Comparison of ENCODE assay signal across 8 cellular contexts in genomic region chr7:100570954-100571828, GRCh38. TPM values are rescaled to one million over a fixed set of nuclear protein-coding genes. Genes with fewer than 3 reads are reported as not detected.
DNase-seq lines count a peak whose midpoint lies in the region; ATAC-seq and TF ChIP-seq lines count a peak whose summit lies in the region.

No MANE protein-coding gene starts in this region.

- H4K20me1 ChIP-seq in DND-41 (ENCODE audit: insufficient read depth, low read length): peaks cover 31% of the 10 kb centered on the region

- H3K9me3 Mint-ChIP-seq in naive thymus-derived CD8-positive, alpha-beta T cell: no peaks in the 10 kb centered on the region

- peaks cover 19 to 58% (median 52%) of the 10 kb centered on the region in 4 donors for H3K4me1 Mint-ChIP-seq in naive thymus-derived CD8-positive, alpha-beta T cell

- POLR2A ChIA-PET in HEK293 (lab: Yijun Ruan, JAX): interaction anchor here (0.6 to 1.9 kb wide), 6 partner anchors 10 to 955 kb away, joined by 3 to 30 read pairs (median 4); partner anchors contain the start of genes FBXO24, LRCH4, MOSPD3 and POP7
- POLR2A ChIA-PET in naive thymus-derived CD8-positive, alpha-beta T cell (lab: Charles Lee): interaction anchor here (0.6 to 11.9 kb wide), 9 partner anchors 14 to 274 kb away, joined by 3 to 333 read pairs (median 4); partner anchors contain the start of genes FBXO24, LRCH4 and MOSPD3

- no peak overlapping the region for H2AFZ ChIP-seq in DND-41 (ENCODE audit: low read depth, low read length)

- intact Hi-C loops in vagina (cut with DNase I): no loop called here

- CTCF ChIA-PET in HEK293 (lab: Yijun Ruan, JAX): interaction anchor here (0.5 to 1.4 kb wide), 5 partner anchors 11 to 121 kb away, joined by 4 to 8 read pairs (median 5); no protein-coding TSS in a partner anchor

- H3K36me3 ChIP-seq in DND-41 (ENCODE audit: insufficient read depth, low read length) (peaks cover 32% of the 10 kb centered on the region), HEK293 (ENCODE audit: control insufficient read depth in 2 of 2, insufficient read depth in 1 of 2, low read length in 2 of 2) (peaks cover 0 to 11% of the 10 kb centered on the region in 2 experiments; a peak in 1 of 3 replicates), vagina (peaks cover 0 to 16% of the 10 kb centered on the region in 2 donors)

- DNase-seq in DND-41 (no peak), caudate nucleus (lab: John Stamatoyannopoulos, UW) (peak in 3 of 61 donors; percentile 13 to 34 (median 17)), NCI-H2029 (lab: John Stamatoyannopoulos, UW) (no peak), vagina (ENCODE audit: extremely low spot score in 2 of 2) (no peak)
- DNase-seq in naive thymus-derived CD8-positive, alpha-beta T cell: peak in 1 of 10 donors; percentile 31

- ATAC-seq in DND-41 (ENCODE audit: insufficient read depth, low read depth) (no peak), HG02970 (IDR thresholded peaks at IDR 0.05; ENCODE audit: low FRiP score, unreplicated experiment) (no peak), HG02981 (IDR thresholded peaks at IDR 0.05; ENCODE audit: unreplicated experiment) (no peak)
- no peak for ATAC-seq in naive thymus-derived CD8-positive, alpha-beta T cell

- H3K9me3 ChIP-seq in DND-41 (ENCODE audit: insufficient read depth, low read length, severe bottlenecking) (no peaks in the 10 kb centered on the region), HEK293 (ENCODE audit: control insufficient read depth, insufficient read depth, low read depth, low read length) (no peaks in the 10 kb centered on the region), vagina (no peaks in the 10 kb centered on the region)

- H3K4me3 Mint-ChIP-seq in naive thymus-derived CD8-positive, alpha-beta T cell: peak overlapping the region in 8 of 10 donors; percentile 27 to 79 (median 51)

- H3K4me3 ChIP-seq in DND-41 (ENCODE audit: low read depth in 1 of 2, low read length in 2 of 2): no peak overlapping the region
- no peak overlapping the region for H3K4me3 ChIP-seq in HEK293 (ENCODE audit: low read depth, low read length)
- H3K4me3 ChIP-seq in vagina: no peak overlapping the region

- H3K27ac ChIP-seq in DND-41 (ENCODE audit: low read length): no peak overlapping the region
- no peak overlapping the region for H3K27ac ChIP-seq in HEK293 (ENCODE audit: extremely low read depth, low read depth, low read length)
- peak overlapping the region; percentile 36 for H3K27ac ChIP-seq in caudate nucleus (ENCODE audit: low read depth, low read length)
- H3K27ac ChIP-seq in vagina: no peak overlapping the region

- H3K4me1 ChIP-seq in DND-41 (ENCODE audit: insufficient read depth, low read length) (peaks cover 24% of the 10 kb centered on the region), HEK293 (ENCODE audit: control insufficient read depth, insufficient read depth, low read length) (peaks cover 2% of the 10 kb centered on the region; the same call in 1 of the 2 replicates), vagina (peaks cover 26% of the 10 kb centered on the region)

- H3K9ac ChIP-seq in DND-41 (ENCODE audit: low read depth, low read length): no peak overlapping the region

- H3K27ac Mint-ChIP-seq in naive thymus-derived CD8-positive, alpha-beta T cell: peak overlapping the region; percentile 37 to 89 (median 76)

- TF ChIP-seq POLR2A in vagina (IDR thresholded peaks at IDR 0.05): no peak

- peak overlapping the region; percentile 76; the same call in 1 of the 2 replicates for H3K4me2 ChIP-seq in DND-41 (ENCODE audit: insufficient read depth, low read length)

- H3K27me3 ChIP-seq in DND-41 (ENCODE audit: insufficient read depth, low read length, poor library complexity) (peaks cover 9% of the 10 kb centered on the region), vagina (no peaks in the 10 kb centered on the region)

- H3K36me3 Mint-ChIP-seq in naive thymus-derived CD8-positive, alpha-beta T cell: peaks cover 0 to 30% (median 0%) of the 10 kb centered on the region in 3 donors

- TF ChIP-seq CTCF in DND-41 (IDR thresholded peaks at IDR 0.05; ENCODE audit: borderline replicate concordance, extremely low read depth, low read length, poor library complexity, severe bottlenecking): no peak
- no peak for TF ChIP-seq CTCF in HEK293 (tag by site-specific recombination; IDR thresholded peaks at IDR 0.05)
- no peak for TF ChIP-seq CTCF in vagina (IDR thresholded peaks at IDR 0.05)

- no peaks in the 10 kb centered on the region for H3K27me3 Mint-ChIP-seq in naive thymus-derived CD8-positive, alpha-beta T cell

- no peaks in the 10 kb centered on the region for H3K79me2 ChIP-seq in DND-41 (ENCODE audit: insufficient read depth, low read length)

TF ChIP-seq in HEK293, 187 proteins besides CTCF, POLR2A, EP300 and RAD21 (continues in another document):
- no peak for TF ChIP-seq WT1 (tag by site-specific recombination; IDR thresholded peaks at IDR 0.05)
- TF ChIP-seq EGR2 (tag by site-specific recombination; IDR thresholded peaks at IDR 0.05; ENCODE audit: low read depth): peak; percentile 82
- no peak for TF ChIP-seq ZNF350 (tag by site-specific recombination; IDR thresholded peaks at IDR 0.05)
- TF ChIP-seq BCL11B (tag by site-specific recombination; IDR thresholded peaks at IDR 0.05; ENCODE audit: low read depth): no peak
- no peak for TF ChIP-seq TSHZ1 (tag by site-specific recombination; IDR thresholded peaks at IDR 0.05; ENCODE audit: borderline replicate concordance)
- TF ChIP-seq ZNF785 (tag by site-specific recombination; IDR thresholded peaks at IDR 0.05): no peak
- no peak for TF ChIP-seq GFI1B (tag by site-specific recombination; IDR thresholded peaks at IDR 0.05)
- no peak for TF ChIP-seq ZBTB8A (tag by site-specific recombination; IDR thresholded peaks at IDR 0.05)
- TF ChIP-seq HIC1 (tag by site-specific recombination; IDR thresholded peaks at IDR 0.05): peak; percentile 52

RNA-seq across cellular contexts. Expression of gene SAP25, which starts 2.5 kb away (rescaled TPM):
- 100 to 1,000 TPM; 102 to 118 TPM for total RNA-seq in naive thymus-derived CD8-positive, alpha-beta T cell
- under 1 TPM in 1 of 3 donors, not detected in 2; 0.42 TPM for polyA plus RNA-seq in naive thymus-derived CD8-positive, alpha-beta T cell
- total RNA-seq in vagina: 2.9 TPM

RNA-seq across cellular contexts. Expression of gene LRCH4, which starts 14.7 kb away (rescaled TPM):
- total RNA-seq in naive thymus-derived CD8-positive, alpha-beta T cell: 100 to 1,000 TPM; 447 to 454 TPM
- polyA plus RNA-seq in naive thymus-derived CD8-positive, alpha-beta T cell: 100 to 1,000 TPM; 131 to 180 (median 153) TPM
- total RNA-seq in vagina: 72.2 TPM

RNA-seq across cellular contexts. Expression of gene FBXO24, which starts 14.9 kb away (rescaled TPM):
- 1 to 10 TPM; 2.5 to 3.6 TPM for total RNA-seq in naive thymus-derived CD8-positive, alpha-beta T cell
- under 1 TPM; 0.60 to 0.95 (median 0.61) TPM for polyA plus RNA-seq in naive thymus-derived CD8-positive, alpha-beta T cell
- 0.98 TPM for total RNA-seq in vagina

RNA-seq across cellular contexts. Expression of gene PCOLCE, which starts 31.0 kb away (rescaled TPM):
- 10 to 100 TPM in 1 of 2 experiments, 1 to 10 TPM in 1; 8.3 to 12.5 TPM for total RNA-seq in naive thymus-derived CD8-positive, alpha-beta T cell
- 1 to 10 TPM in 1 of 3 donors, under 1 TPM in 2; 0.25 to 1.3 (median 0.64) TPM for polyA plus RNA-seq in naive thymus-derived CD8-positive, alpha-beta T cell
- 85.4 TPM for total RNA-seq in vagina

RNA-seq across cellular contexts. Expression of gene AGFG2, which starts 32.2 kb away (rescaled TPM):
- 10 to 100 TPM; 19.0 to 22.0 TPM for total RNA-seq in naive thymus-derived CD8-positive, alpha-beta T cell
- polyA plus RNA-seq in naive thymus-derived CD8-positive, alpha-beta T cell: 10 to 100 TPM in 2 of 3 donors, 1 to 10 TPM in 1; 5.8 to 13.6 (median 11.5) TPM
- total RNA-seq in vagina: 37.6 TPM

Comparison
In these comparisons a context has a peak if more than half of its experiments do, and no peak if none do; other contexts are left out.
1. RNA of gene SAP25, which starts 2.5 kb away (total RNA-seq): 102 to 118 TPM in naive thymus-derived CD8-positive, alpha-beta T cell; 2.9 TPM in vagina (single experiment); every median in the first group is over 10 times any median in the second.